ENCODE assay signal across 23 cellular contexts in genomic region chr3:185089751-185090150, GRCh38.
DNase-seq lines count a peak whose midpoint lies in the region; ATAC-seq, FAIRE-seq and TF ChIP-seq lines count a peak whose summit lies in the region.
"Had no signal": no experiment of that assay in that cellular context is flagged by ENCODE, and none has a peak within 500 bp of the region (broad histone marks: within the 10 kb centered on the region; RNA-seq: fewer than 3 reads in every experiment).

No MANE protein-coding gene starts in this region.

- H3K27me3 ChIP-seq in astrocyte (ENCODE audit: insufficient read depth, low read length) = no peaks in the 10 kb centered on the region
- H3K27me3 ChIP-seq: BLaER1 had no signal

- no peak overlapping the region for H3K4me3 Mint-ChIP-seq in astrocyte (ENCODE audit: unreplicated experiment)
- H3K4me3 Mint-ChIP-seq: B cell; CD4-positive, CD25-positive, alpha-beta regulatory T cell; CD8-positive, alpha-beta T cell had no signal

- H3K27ac ChIP-seq in astrocyte (ENCODE audit: low read depth, low read length) = no peak overlapping the region
- H3K27ac ChIP-seq: 22Rv1, BLaER1, C4-2B had no signal

- H4K20me1 ChIP-seq in astrocyte (ENCODE audit: insufficient read depth, low read length) = no peaks in the 10 kb centered on the region
- H4K20me1 ChIP-seq: BLaER1 had no signal

- H3K27me3 Mint-ChIP-seq in astrocyte (ENCODE audit: low read depth, unreplicated experiment) = no peaks in the 10 kb centered on the region
- H3K27me3 Mint-ChIP-seq: CD4-positive, CD25-positive, alpha-beta regulatory T cell had no signal

- no peaks in the 10 kb centered on the region for H3K4me1 ChIP-seq in astrocyte (ENCODE audit: insufficient read depth, low read length)
- H3K4me1 ChIP-seq: BLaER1, HAP-1 had no signal

- H3K9ac ChIP-seq in astrocyte (ENCODE audit: low read length) = no peak overlapping the region
- H3K9ac ChIP-seq: BLaER1 had no signal

- DNase-seq in COLO829 (ENCODE audit: low spot score) (peak; percentile 27), NCI-H2227 treated with DMSO at 0.1 percent for 48 hours (lab: John Stamatoyannopoulos, UW) (peak; percentile 54), astrocyte (ENCODE audit: low read depth) (no peak), kidney glomerular epithelial cell (lab: John Stamatoyannopoulos, UW) (peak; percentile 28), EL (no peak), SKM-1 (lab: John Stamatoyannopoulos, UW; ENCODE audit: unreplicated experiment) (no peak)
- DNase-seq: CD4-positive, CD25-positive, alpha-beta regulatory T cell; CD8-positive, alpha-beta T cell; DMS 273 treated with DMSO at 0.1 percent for 48 hours; DMS79; GF-D8; GOT3 had no signal

- peak overlapping the region; percentile 70 for H3K27ac Mint-ChIP-seq in astrocyte (ENCODE audit: unreplicated experiment)
- H3K27ac Mint-ChIP-seq: B cell; CD4-positive, CD25-positive, alpha-beta regulatory T cell; CD8-positive, alpha-beta T cell had no signal

- no peak overlapping the region for H2AFZ ChIP-seq in astrocyte (ENCODE audit: low read depth, low read length)

- no peaks in the 10 kb centered on the region for H3K36me3 Mint-ChIP-seq in astrocyte (ENCODE audit: low read depth, unreplicated experiment)
- H3K36me3 Mint-ChIP-seq: CD4-positive, CD25-positive, alpha-beta regulatory T cell; CD8-positive, alpha-beta T cell had no signal

- H3K4me2 ChIP-seq in astrocyte (ENCODE audit: low read length) = no peak overlapping the region
- H3K4me2 ChIP-seq: BLaER1 had no signal

- H3K79me2 ChIP-seq in astrocyte (ENCODE audit: insufficient read depth, low read length) = no peaks in the 10 kb centered on the region

- H3K9me3 ChIP-seq in astrocyte (ENCODE audit: insufficient read depth, low read depth, low read length) = no peaks in the 10 kb centered on the region
- H3K9me3 ChIP-seq: BLaER1, HAP-1 had no signal

- peaks cover 18% of the 10 kb centered on the region for H3K4me1 Mint-ChIP-seq in astrocyte (ENCODE audit: low read depth, unreplicated experiment)
- H3K4me1 Mint-ChIP-seq: B cell; CD4-positive, CD25-positive, alpha-beta regulatory T cell had no signal

- ATAC-seq in GM19035 (IDR thresholded peaks at IDR 0.05; ENCODE audit: unreplicated experiment) = no peak
- ATAC-seq in HG02840 (IDR thresholded peaks at IDR 0.05; ENCODE audit: low FRiP score, unreplicated experiment) = no peak
- ATAC-seq: CD8-positive, alpha-beta T cell had no signal

- no peaks in the 10 kb centered on the region for H3K36me3 ChIP-seq in astrocyte (ENCODE audit: insufficient read depth, low read length)
- H3K36me3 ChIP-seq: BLaER1, HAP-1 had no signal

- no peak for FAIRE-seq in astrocyte (lab: Jason Lieb, UNC)
- FAIRE-seq: A204.1, D721Med, GM12891, GM18507 had no signal

- TF ChIP-seq CTCF in astrocyte (IDR thresholded peaks at IDR 0.05; ENCODE audit: insufficient read depth, low read depth, low read length) = no peak

- H3K9me3 Mint-ChIP-seq in astrocyte (ENCODE audit: unreplicated experiment) = no peaks in the 10 kb centered on the region
- H3K9me3 Mint-ChIP-seq: CD8-positive, alpha-beta T cell had no signal

- H3K4me3 ChIP-seq in astrocyte (ENCODE audit: insufficient read depth, low read depth, low read length) = no peak overlapping the region
- H3K4me3 ChIP-seq: BLaER1, HAP-1 had no signal

Comparison
In these comparisons a context has a peak if more than half of its experiments do, and no peak if none do; other contexts are left out.
1. DNase-seq: peak in COLO829 (single experiment), NCI-H2227 treated with DMSO at 0.1 percent for 48 hours (single experiment) and kidney glomerular epithelial cell (single experiment); none in astrocyte (single experiment), EL (single experiment) and SKM-1 (single experiment).